ENCODE assay signal across 9 cellular contexts in the genomic region with DNA sequence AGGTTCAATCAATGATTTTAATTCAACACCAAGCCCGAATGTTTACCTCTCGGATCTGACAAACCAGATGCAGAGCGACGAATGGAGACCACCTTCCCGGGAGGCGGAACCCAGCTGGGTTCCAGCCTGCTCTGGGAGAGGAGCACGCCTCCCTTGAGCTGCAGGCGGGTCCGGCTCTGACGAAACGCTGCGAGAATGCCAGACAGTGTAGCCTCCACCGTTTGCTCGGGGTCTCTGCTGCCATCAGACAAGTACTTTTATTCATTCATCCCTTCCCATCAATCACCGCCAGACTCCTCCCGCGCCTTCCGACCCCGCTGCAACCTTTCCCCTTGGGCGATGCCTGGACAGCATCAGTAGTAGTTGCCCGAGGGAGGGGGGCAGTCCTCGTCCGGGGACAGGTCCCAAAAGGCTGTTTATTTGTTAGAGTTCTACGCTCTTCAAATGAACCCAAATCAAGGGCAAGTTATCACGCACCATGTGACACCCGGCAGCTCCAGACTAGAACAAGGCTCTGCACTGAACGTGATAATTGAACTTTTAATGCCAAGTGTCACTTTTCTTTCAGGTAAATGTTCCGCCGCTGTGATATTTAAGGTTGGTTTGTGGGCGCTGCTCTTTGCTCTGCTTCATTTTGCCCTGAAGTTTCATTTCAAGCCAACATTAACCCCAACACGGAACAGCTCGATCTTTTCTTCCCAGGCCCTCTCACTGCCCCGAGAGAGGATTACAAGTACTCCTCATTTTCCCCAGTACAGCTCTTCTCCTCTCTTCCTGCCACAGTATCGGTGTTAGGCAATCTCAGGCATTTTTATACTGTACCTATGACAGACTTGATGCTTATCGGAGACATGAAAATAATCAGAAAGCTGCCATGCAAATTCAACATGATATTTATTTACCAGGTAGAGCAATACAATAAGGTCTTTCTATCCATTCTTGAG. TPM values are rescaled to one million over a fixed set of nuclear protein-coding genes. Genes with fewer than 3 reads are reported as not detected.
DNase-seq lines count a peak whose midpoint lies in the region; ATAC-seq and TF ChIP-seq lines count a peak whose summit lies in the region.
"Had no signal": no experiment of that assay in that cellular context is flagged by ENCODE, and none has a peak within 500 bp of the region (broad histone marks: within the 10 kb centered on the region; RNA-seq: fewer than 3 reads in every experiment).

No MANE protein-coding gene starts in this region.

- 7 to 8% (median 8%) methylated on average over 35 of the region's 35 CpGs for WGBS in ovary, 3 donors

- H3K27ac Mint-ChIP-seq in glutamatergic neuron (ENCODE audit: unreplicated experiment) = no peak overlapping the region
- H3K27ac Mint-ChIP-seq: nephron had no signal

- H3K36me3 Mint-ChIP-seq in glutamatergic neuron (ENCODE audit: unreplicated experiment) = no peaks in the 10 kb centered on the region

- peak overlapping the region; percentile 47 for H3K4me3 ChIP-seq in ovary

- no peak for TF ChIP-seq EP300 in ovary (IDR thresholded peaks at IDR 0.05)

- in situ Hi-C loops in SK-MEL-5 (cut with HindIII; ENCODE audit: low pct_unique_long_range_greater_than_20kb, low sequenced_read_pairs) = no loop called here

- no peaks in the 10 kb centered on the region for H3K9me3 ChIP-seq in ovary

- no peaks in the 10 kb centered on the region for H3K4me1 Mint-ChIP-seq in glutamatergic neuron (ENCODE audit: low read depth, unreplicated experiment)

- no peak for TF ChIP-seq POLR2A in ovary (IDR thresholded peaks at IDR 0.05)

- no peak overlapping the region for H3K27ac ChIP-seq in ovary

- H3K9me3 Mint-ChIP-seq in glutamatergic neuron (ENCODE audit: unreplicated experiment) = no peaks in the 10 kb centered on the region

- H3K36me3 ChIP-seq in ovary = no peaks in the 10 kb centered on the region

- peaks cover 8% of the 10 kb centered on the region for H3K4me1 ChIP-seq in ovary (ENCODE audit: insufficient read depth)

- no peak overlapping the region for H3K4me3 Mint-ChIP-seq in glutamatergic neuron (ENCODE audit: unreplicated experiment)
- H3K4me3 Mint-ChIP-seq: nephron had no signal

- TF ChIP-seq CTCF in glutamatergic neuron (IDR thresholded peaks at IDR 0.05; ENCODE audit: partially characterized antibody, unreplicated experiment) (no peak), ovary (IDR thresholded peaks at IDR 0.05) (no peak)

- intact Hi-C loops in ovary (cut with DNase I) = no loop called here

- H3K27me3 Mint-ChIP-seq in glutamatergic neuron (ENCODE audit: unreplicated experiment) = peaks cover 9% of the 10 kb centered on the region

- DNase-seq in SK-MEL-5 (ENCODE audit: low read depth, low spot score) = peak; percentile 96
- DNase-seq in glutamatergic neuron = peak; percentile 62
- DNase-seq in ovary = peak in 4 of 5 donors; percentile 27 to 46 (median 39)
- DNase-seq in NCI-H1436 treated with DMSO at 0.1 percent for 48 hours (lab: John Stamatoyannopoulos, UW) = no peak
- no peak for DNase-seq in central memory CD4-positive, alpha-beta T cell
- no peak for DNase-seq in NCI-H2107 treated with DMSO at 0.1 percent for 48 hours (lab: John Stamatoyannopoulos, UW; ENCODE audit: unreplicated experiment)

- H3K27me3 ChIP-seq in ovary = no peaks in the 10 kb centered on the region

- peak; percentile 24 for ATAC-seq in GM21390 (IDR thresholded peaks at IDR 0.05; ENCODE audit: unreplicated experiment)
- no peak for ATAC-seq in GM18519 (IDR thresholded peaks at IDR 0.05; ENCODE audit: low FRiP score, unreplicated experiment)

RNA-seq across cellular contexts. Expression of a gene that starts 1.0 kb away (rescaled TPM):
- 491 and 498 TPM in 2 replicates for total RNA-seq in SK-MEL-5 (2014; rRNA removed; shearing (Covaris generic))
- polyA plus RNA-seq in SK-MEL-5 (2015; cell fraction: cytosol; rRNA removed) = 201 and 237 TPM in 2 replicates
- polyA plus RNA-seq in SK-MEL-5 (2015; cell fraction: nucleus; rRNA removed) = 212 and 218 TPM in 2 replicates
- 0.10 TPM for total RNA-seq in glutamatergic neuron (ENCODE audit: unreplicated experiment)
- total RNA-seq in ovary = 10 to 100 TPM in 1 of 7 donors, 1 to 10 TPM in 6; 3.1 to 11.6 (median 7.4) TPM
- 10 to 100 TPM in 1 of 2 donors, 1 to 10 TPM in 1; 4.9 to 14.8 TPM for polyA plus RNA-seq in ovary

Comparison
In these comparisons a context has a peak if more than half of its experiments do, and no peak if none do; other contexts are left out.
1. DNase-seq: peak in SK-MEL-5 (single experiment), glutamatergic neuron (single experiment) and ovary (4 of 5); none in NCI-H1436 treated with DMSO at 0.1 percent for 48 hours (single experiment), central memory CD4-positive, alpha-beta T cell (single experiment) and NCI-H2107 treated with DMSO at 0.1 percent for 48 hours (single experiment).
2. RNA of a gene that starts 1.0 kb away (total RNA-seq): 491 to 498 TPM in SK-MEL-5; 3.1 to 11.6 TPM in ovary and 0.10 TPM in glutamatergic neuron (single experiment); every median in the first group is over 10 times any median in the second.